ENCODE assay signal across 9 cellular contexts in the genomic region with DNA sequence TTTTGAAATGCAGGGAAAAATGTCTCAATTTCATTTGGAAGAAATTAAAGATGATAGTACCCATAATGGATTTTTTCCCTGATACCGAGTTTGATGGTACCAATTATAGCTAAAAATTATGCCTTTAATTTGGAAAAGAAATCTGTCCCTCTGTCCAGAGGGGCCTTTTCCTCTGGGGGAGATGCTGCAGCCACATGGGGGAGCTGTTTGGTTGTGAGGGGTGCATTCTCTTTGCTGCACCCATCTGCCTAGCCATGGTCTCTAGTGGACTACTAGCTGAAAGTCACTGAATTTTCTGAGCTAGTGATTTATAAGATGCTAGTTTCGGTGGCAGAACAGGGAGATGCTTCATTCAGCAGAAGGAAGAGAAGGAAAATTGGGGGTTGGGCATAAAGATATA. TPM values are rescaled to one million over a fixed set of nuclear protein-coding genes. Genes with fewer than 3 reads are reported as not detected.
A peak's percentile ranks its signal among the peaks of the same experiment; 100 is the strongest.
DNase-seq lines count a peak whose midpoint lies in the region; ATAC-seq and TF ChIP-seq lines count a peak whose summit lies in the region.
"Had no signal": no experiment of that assay in that cellular context is flagged by ENCODE, and none has a peak within 500 bp of the region (broad histone marks: within the 10 kb centered on the region; RNA-seq: fewer than 3 reads in every experiment).

No MANE protein-coding gene starts in this region.

- peak; percentile 71 for TF ChIP-seq CTCF in A673 (conservative IDR thresholded peaks at IDR 0.05; ENCODE audit: low read depth, low read length)
- peak; percentile 85 for TF ChIP-seq CTCF in GM13977 (IDR thresholded peaks at IDR 0.05; ENCODE audit: extremely low read depth, insufficient read depth, missing control alignments)
- peak; percentile 38 for TF ChIP-seq CTCF in glutamatergic neuron (IDR thresholded peaks at IDR 0.05; ENCODE audit: partially characterized antibody, unreplicated experiment)
- peak; percentile 9 for TF ChIP-seq CTCF in thoracic aorta (IDR thresholded peaks at IDR 0.05)
- TF ChIP-seq CTCF in stomach (IDR thresholded peaks at IDR 0.05), result peak in 2 of 7 experiments; percentile 7 to 14

- H3K27me3 Mint-ChIP-seq in glutamatergic neuron (ENCODE audit: unreplicated experiment), result peaks cover 2% of the 10 kb centered on the region

- WGBS in stomach, 5 donors, result 88 to 96% (median 92%) methylated on average over 2 of the region's 2 CpGs

- DNase-seq in A673 (ENCODE audit: low spot score) (peak; percentile 37), GM13977 (ENCODE audit: low spot score) (no peak), glutamatergic neuron (peak; percentile 49), thoracic aorta (ENCODE audit: low spot score) (no peak), stomach (no peak), NCI-H1694 (lab: John Stamatoyannopoulos, UW) (no peak)
- peak; percentile 7 to 16 for DNase-seq in activated CD4-positive, alpha-beta T cell treated with anti-CD3 and anti-CD28 coated beads for 4 hours

- CTCF ChIA-PET in A673 (lab: Charles Lee), result interaction anchor here (0.7 to 1.1 kb wide), 3 partner anchors 9 to 35 kb away, joined by 3 read pairs; a partner anchor contains a TSS

- H3K4me3 ChIP-seq in A673 (ENCODE audit: low read depth, low read length, poor library complexity, severe bottlenecking) (no peak overlapping the region), thoracic aorta (no peak overlapping the region), stomach (no peak overlapping the region)

- intact Hi-C loops in A673 (cut with micrococcal nuclease; ENCODE audit: unreplicated experiment), result loop anchor here (1.0 kb wide), 1 partner anchor 47 kb away; no protein-coding TSS in a partner anchor
- intact Hi-C loops in stomach (cut with DNase I; ENCODE audit: low total_unique reads), result no loop called here

- BruUV-seq in A673 (replicated peaks; lab: Mats Ljungman, UMichigan), result no TSS peak

- no peak overlapping the region for H3K27ac Mint-ChIP-seq in glutamatergic neuron (ENCODE audit: unreplicated experiment)
- H3K27ac Mint-ChIP-seq: activated naive CD4-positive, alpha-beta T cell treated with anti-CD3 and anti-CD28 coated beads, Interleukin-2, amount 50 U/mL, for 72 hours had no signal

- ATAC-seq in thoracic aorta (ENCODE audit: insufficient number of reproducible peaks, low FRiP score, low read depth) (no peak), GM18909 (IDR thresholded peaks at IDR 0.05; ENCODE audit: poor library complexity, unreplicated experiment) (no peak)

- no peak for TF ChIP-seq EP300 in stomach (IDR thresholded peaks at IDR 0.05)

- H3K27ac ChIP-seq in A673 (ENCODE audit: low read depth, low read length, poor library complexity, severe bottlenecking) (no peak overlapping the region), thoracic aorta (no peak overlapping the region), stomach (no peak overlapping the region)

- H3K36me3 Mint-ChIP-seq in glutamatergic neuron (ENCODE audit: unreplicated experiment), result peaks cover 5% of the 10 kb centered on the region

- H3K9me3 Mint-ChIP-seq in glutamatergic neuron (ENCODE audit: unreplicated experiment), result peaks cover 2% of the 10 kb centered on the region
- H3K9me3 Mint-ChIP-seq: activated naive CD4-positive, alpha-beta T cell treated with anti-CD3 and anti-CD28 coated beads, Interleukin-2, amount 50 U/mL, for 72 hours had no signal

- POLR2A ChIA-PET in A673 (lab: Charles Lee; ENCODE audit: low non-redundant PET), result no interaction called here

- H3K4me1 ChIP-seq in A673 (ENCODE audit: insufficient read depth, low read length, poor library complexity, severe bottlenecking), result no peaks in the 10 kb centered on the region
- H3K4me1 ChIP-seq in thoracic aorta (ENCODE audit: control insufficient read depth in 1 of 2, low read depth in 2 of 2), result peaks cover 0 to 3% of the 10 kb centered on the region in 2 donors
- H3K4me1 ChIP-seq in stomach, result peaks cover 0 to 9% (median 1%) of the 10 kb centered on the region in 4 donors

- H3K4me3 Mint-ChIP-seq in glutamatergic neuron (ENCODE audit: unreplicated experiment), result no peak overlapping the region

- H3K9me3 ChIP-seq in A673 (ENCODE audit: low read depth, low read length, poor library complexity, severe bottlenecking) (no peaks in the 10 kb centered on the region), thoracic aorta (no peaks in the 10 kb centered on the region), stomach (no peaks in the 10 kb centered on the region)

- in situ Hi-C loops in GM13977 (cut with MboI; ENCODE audit: low pct_unique_long_range_greater_than_20kb, low sequenced_read_pairs, unreplicated experiment), result no loop called here

- H3K36me3 ChIP-seq in A673 (ENCODE audit: insufficient read depth, low read length, poor library complexity, severe bottlenecking), result peaks cover 37% of the 10 kb centered on the region
- peaks cover 30% of the 10 kb centered on the region for H3K36me3 ChIP-seq in thoracic aorta
- peaks cover 45 to 75% (median 71%) of the 10 kb centered on the region in 4 donors for H3K36me3 ChIP-seq in stomach

- H3K27me3 ChIP-seq in A673 (replicated peaks; ENCODE audit: insufficient read depth, low read depth, low read length, poor library complexity), result no peaks in the 10 kb centered on the region
- no peaks in the 10 kb centered on the region for H3K27me3 ChIP-seq in thoracic aorta (replicated peaks; ENCODE audit: insufficient read depth)
- no peaks in the 10 kb centered on the region for H3K27me3 ChIP-seq in stomach

- H3K4me1 Mint-ChIP-seq in glutamatergic neuron (ENCODE audit: low read depth, unreplicated experiment), result peaks cover 7% of the 10 kb centered on the region

- TF ChIP-seq POLR2A in stomach (IDR thresholded peaks at IDR 0.05), result no peak

RNA-seq across cellular contexts. Expression of a gene that starts 9.6 kb away (rescaled TPM):
- total RNA-seq in A673 (2021) (175 and 183 TPM in 2 replicates), glutamatergic neuron (ENCODE audit: unreplicated experiment) (131 TPM), thoracic aorta (10 to 100 TPM; 64.6 to 74.4 TPM), stomach (100 to 1,000 TPM in 2 of 5 donors, 10 to 100 TPM in 1, 1 to 10 TPM in 2; 4.1 to 172 (median 73.8) TPM)
- 100 to 1,000 TPM; 213 to 467 (median 346) TPM for polyA plus RNA-seq in stomach

RNA-seq across cellular contexts. Expression of a gene that starts 10.0 kb away (rescaled TPM):
- 27.6 and 30.1 TPM in 2 replicates for total RNA-seq in A673 (2021)
- 19.0 TPM for total RNA-seq in glutamatergic neuron (ENCODE audit: unreplicated experiment)
- 10 to 100 TPM; 19.8 to 49.2 TPM for total RNA-seq in thoracic aorta
- 10 to 100 TPM in 4 of 5 donors, 1 to 10 TPM in 1; 1.8 to 33.9 (median 28.0) TPM for total RNA-seq in stomach
- polyA plus RNA-seq in stomach, result 10 to 100 TPM; 12.5 to 19.0 (median 15.9) TPM

Comparison
In these comparisons a context has a peak if more than half of its experiments do, and no peak if none do; other contexts are left out.
1. DNase-seq: peak in A673 (single experiment), activated CD4-positive, alpha-beta T cell treated with anti-CD3 and anti-CD28 coated beads for 4 hours (2 of 2) and glutamatergic neuron (single experiment); none in GM13977 (single experiment), thoracic aorta (single experiment), stomach (single experiment) and NCI-H1694 (single experiment).